Comparison of ENCODE assay signal across 18 cellular contexts in the genomic region with DNA sequence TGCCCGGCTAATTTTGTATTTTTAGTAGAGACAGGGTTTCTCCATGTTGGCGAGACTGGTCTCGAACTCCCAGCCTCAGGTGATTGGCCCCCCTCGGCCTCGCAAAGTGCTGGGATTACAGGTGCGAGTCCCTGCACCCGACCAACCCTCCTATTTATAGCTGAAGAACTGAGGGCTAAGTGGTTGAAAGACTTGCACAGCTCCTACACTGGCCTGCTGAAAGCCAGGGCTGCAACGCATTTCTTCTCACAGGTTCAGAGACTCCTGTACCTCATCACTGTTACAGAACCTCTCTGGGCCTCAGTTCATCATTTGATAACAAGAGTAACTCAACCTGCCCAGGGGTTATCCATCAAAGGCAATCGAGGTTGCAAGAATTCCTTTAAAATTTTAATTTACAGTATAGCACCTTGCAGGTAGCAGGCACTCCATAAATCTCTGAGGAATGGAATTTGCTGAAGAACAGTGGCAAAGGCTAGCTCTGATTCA.
DNase-seq lines count a peak whose midpoint lies in the region; ATAC-seq and TF ChIP-seq lines count a peak whose summit lies in the region.
"Had no signal": no experiment of that assay in that cellular context is flagged by ENCODE, and none has a peak within 500 bp of the region (broad histone marks: within the 10 kb centered on the region; RNA-seq: fewer than 3 reads in every experiment).

No MANE protein-coding gene starts in this region.

- H3K4me3 Mint-ChIP-seq in HFFc6, result no peak overlapping the region; the same call in 1 of the 2 replicates
- H3K4me3 Mint-ChIP-seq in glutamatergic neuron (ENCODE audit: unreplicated experiment), result no peak overlapping the region
- H3K4me3 Mint-ChIP-seq: activated naive CD4-positive, alpha-beta T cell treated with anti-CD3 and anti-CD28 coated beads, Interleukin-2, amount 50 U/mL, for 24 hours; effector memory CD8-positive, alpha-beta T cell had no signal

- H3K27ac ChIP-seq in dorsolateral prefrontal cortex (peak overlapping the region in 50 of 59 donors; percentile 4 to 85 (median 64)), lower lobe of right lung (peak overlapping the region; percentile 40), stomach (peak overlapping the region in 4 of 5 donors; percentile 58 to 79 (median 73))
- H3K27ac ChIP-seq: foreskin keratinocyte had no signal

- peak overlapping the region in 1 of 59 donors; percentile 7 for H3K4me3 ChIP-seq in dorsolateral prefrontal cortex
- H3K4me3 ChIP-seq in lower lobe of right lung, result no peak overlapping the region
- no peak overlapping the region for H3K4me3 ChIP-seq in stomach
- H3K4me3 ChIP-seq: mucosa of descending colon, tibial nerve had no signal

- H3K36me3 ChIP-seq in lower lobe of right lung, result no peaks in the 10 kb centered on the region
- no peaks in the 10 kb centered on the region for H3K36me3 ChIP-seq in stomach
- H3K36me3 ChIP-seq: tibial nerve had no signal

- H3K9me3 Mint-ChIP-seq in HFFc6 (no peaks in the 10 kb centered on the region), glutamatergic neuron (ENCODE audit: unreplicated experiment) (no peaks in the 10 kb centered on the region)
- H3K9me3 Mint-ChIP-seq: activated naive CD4-positive, alpha-beta T cell treated with anti-CD3 and anti-CD28 coated beads, Interleukin-2, amount 50 U/mL, for 24 hours; effector memory CD8-positive, alpha-beta T cell had no signal

- TF ChIP-seq EP300 in stomach (IDR thresholded peaks at IDR 0.05), result no peak

- H3K27me3 Mint-ChIP-seq in HFFc6 (ENCODE audit: insufficient read depth) (no peaks in the 10 kb centered on the region), glutamatergic neuron (ENCODE audit: unreplicated experiment) (no peaks in the 10 kb centered on the region)
- H3K27me3 Mint-ChIP-seq: activated naive CD4-positive, alpha-beta T cell treated with anti-CD3 and anti-CD28 coated beads, Interleukin-2, amount 50 U/mL, for 24 hours; effector memory CD8-positive, alpha-beta T cell had no signal

- DNase-seq in HFFc6 (no peak), dorsolateral prefrontal cortex (no peak), lower lobe of right lung (no peak), stomach (no peak), NCI-H446 (lab: John Stamatoyannopoulos, UW) (no peak), glutamatergic neuron (no peak), NCI-H1048 (lab: John Stamatoyannopoulos, UW) (no peak)
- DNase-seq: activated CD8-positive, alpha-beta memory T cell treated with anti-CD3 and anti-CD28 coated beads, Interleukin-2, amount 50 U/mL, for 48 hours; effector memory CD8-positive, alpha-beta T cell; GF-D8; NCI-H1930; NCI-H526 had no signal

- WGBS in stomach, 5 donors, result 84 to 90% (median 86%) methylated on average over 9 of the region's 9 CpGs

- ATAC-seq in lower lobe of right lung, result peak in 1 of 2 donors; percentile 20
- no peak for ATAC-seq in GM19397 (IDR thresholded peaks at IDR 0.05; ENCODE audit: unreplicated experiment)
- ATAC-seq: activated CD4-positive, CD25-positive, alpha-beta regulatory T cell treated with anti-CD3 and anti-CD28 coated beads, Interleukin-2, amount 50 U/mL, for 24 hours; effector memory CD8-positive, alpha-beta T cell had no signal

- H3K27me3 ChIP-seq in dorsolateral prefrontal cortex (no peaks in the 10 kb centered on the region), lower lobe of right lung (ENCODE audit: low read depth) (no peaks in the 10 kb centered on the region), stomach (no peaks in the 10 kb centered on the region)
- H3K27me3 ChIP-seq: foreskin keratinocyte, tibial nerve had no signal

- H3K9me3 ChIP-seq in lower lobe of right lung (no peaks in the 10 kb centered on the region), stomach (no peaks in the 10 kb centered on the region)
- H3K9me3 ChIP-seq: mucosa of descending colon, tibial nerve had no signal

- no peak for TF ChIP-seq POLR2A in stomach (IDR thresholded peaks at IDR 0.05)

- peaks cover 64% of the 10 kb centered on the region for H3K4me1 Mint-ChIP-seq in HFFc6 (ENCODE audit: low read depth)
- H3K4me1 Mint-ChIP-seq in glutamatergic neuron (ENCODE audit: low read depth, unreplicated experiment), result no peaks in the 10 kb centered on the region

- peaks cover 18% of the 10 kb centered on the region for H3K4me1 ChIP-seq in lower lobe of right lung
- H3K4me1 ChIP-seq in stomach, result peaks cover 20 to 58% (median 40%) of the 10 kb centered on the region in 4 donors

- H3K27ac Mint-ChIP-seq in HFFc6 (peak overlapping the region; percentile 73), glutamatergic neuron (ENCODE audit: unreplicated experiment) (no peak overlapping the region)
- H3K27ac Mint-ChIP-seq: activated naive CD4-positive, alpha-beta T cell treated with anti-CD3 and anti-CD28 coated beads, Interleukin-2, amount 50 U/mL, for 24 hours; effector memory CD8-positive, alpha-beta T cell had no signal

- H3K36me3 Mint-ChIP-seq in HFFc6 (ENCODE audit: low read depth) (no peaks in the 10 kb centered on the region), glutamatergic neuron (ENCODE audit: unreplicated experiment) (no peaks in the 10 kb centered on the region)
- H3K36me3 Mint-ChIP-seq: activated naive CD4-positive, alpha-beta T cell treated with anti-CD3 and anti-CD28 coated beads, Interleukin-2, amount 50 U/mL, for 24 hours had no signal

- intact Hi-C loops in dorsolateral prefrontal cortex (cut with DNase I) (no loop called here), lower lobe of right lung (cut with DNase I) (no loop called here), stomach (cut with DNase I; ENCODE audit: low total_unique reads) (no loop called here)

- no peak for TF ChIP-seq CTCF in HFFc6 (IDR thresholded peaks at IDR 0.05)
- no peak for TF ChIP-seq CTCF in dorsolateral prefrontal cortex (IDR thresholded peaks at IDR 0.05 in 54 of 56, conservative IDR thresholded peaks at IDR 0.05 in 2 of 56; ENCODE audit: low read depth in 1 of 56, partially characterized antibody in 56 of 56)
- no peak for TF ChIP-seq CTCF in lower lobe of right lung (IDR thresholded peaks at IDR 0.05)
- no peak for TF ChIP-seq CTCF in stomach (IDR thresholded peaks at IDR 0.05)
- no peak for TF ChIP-seq CTCF in glutamatergic neuron (IDR thresholded peaks at IDR 0.05; ENCODE audit: partially characterized antibody, unreplicated experiment)
